ENCODE assay signal across 10 cellular contexts in genomic region chr9:89814340-89815040, GRCh38.
DNase-seq lines count a peak whose midpoint lies in the region; ATAC-seq and TF ChIP-seq lines count a peak whose summit lies in the region.
"Had no signal": no experiment of that assay in that cellular context is flagged by ENCODE, and none has a peak within 500 bp of the region (broad histone marks: within the 10 kb centered on the region; RNA-seq: fewer than 3 reads in every experiment).

No MANE protein-coding gene starts in this region.

- H3K36me3 Mint-ChIP-seq in naive B cell = no peaks in the 10 kb centered on the region

- H3K27me3 ChIP-seq in adrenal gland (no peaks in the 10 kb centered on the region), osteoblast (ENCODE audit: insufficient read depth, low read length) (no peaks in the 10 kb centered on the region)

- no peaks in the 10 kb centered on the region for H3K9me3 ChIP-seq in adrenal gland (replicated peaks in 1 of 3)
- no peaks in the 10 kb centered on the region for H3K9me3 ChIP-seq in osteoblast (ENCODE audit: low read depth, low read length)

- H3K4me1 Mint-ChIP-seq in naive B cell = peaks cover 24 to 60% (median 30%) of the 10 kb centered on the region in 3 donors

- peaks cover 0 to 1% (median 0%) of the 10 kb centered on the region in 7 donors for H3K9me3 Mint-ChIP-seq in naive B cell
- H3K9me3 Mint-ChIP-seq: H9 had no signal

- no peak overlapping the region for H3K4me3 ChIP-seq in adrenal gland
- H3K4me3 ChIP-seq in osteoblast (ENCODE audit: insufficient read depth, low read length) = no peak overlapping the region

- ATAC-seq in naive B cell (ENCODE audit: low read depth in 2 of 2) (peak in 1 of 2 donors; percentile 14), HG03457 (IDR thresholded peaks at IDR 0.05; ENCODE audit: unreplicated experiment) (no peak)

- no peak for TF ChIP-seq POLR2A in adrenal gland (IDR thresholded peaks at IDR 0.05)

- intact Hi-C loops in adrenal gland (cut with DNase I) = no loop called here

- TF ChIP-seq CTCF in adrenal gland (IDR thresholded peaks at IDR 0.05) = peak in 3 of 6 experiments; percentile 6 to 35 (median 26)
- no peak for TF ChIP-seq CTCF in osteoblast (IDR thresholded peaks at IDR 0.05; ENCODE audit: extremely low read depth, low read depth, low read length)

- 14 to 20% (median 17%) methylated on average over 9 of the region's 9 CpGs for WGBS in adrenal gland, 4 donors

- H3K36me3 ChIP-seq in adrenal gland (replicated peaks in 1 of 2) (no peaks in the 10 kb centered on the region), osteoblast (ENCODE audit: insufficient read depth, low read length) (no peaks in the 10 kb centered on the region)

- peaks cover 0 to 8% (median 6%) of the 10 kb centered on the region in 3 donors for H3K27me3 Mint-ChIP-seq in naive B cell

- no peaks in the 10 kb centered on the region for H4K20me1 ChIP-seq in osteoblast (ENCODE audit: insufficient read depth, low read length)

- DNase-seq in DMS53 treated with DMSO at 0.1 percent for 48 hours (lab: John Stamatoyannopoulos, UW; ENCODE audit: unreplicated experiment) = peak; percentile 79
- peak; percentile 69 for DNase-seq in MV-4-11 (lab: John Stamatoyannopoulos, UW)
- DNase-seq in adrenal gland = peak; percentile 65 to 92 (median 79)
- DNase-seq in naive B cell = no peak
- no peak for DNase-seq in mucosa of gallbladder (ENCODE audit: low spot score)
- no peak for DNase-seq in GDM1 (lab: John Stamatoyannopoulos, UW)
- no peak for DNase-seq in osteoblast (ENCODE audit: insufficient read length, low spot score, missing footprints)
- DNase-seq: cerebellar nuclear complex, H9 had no signal

- no peak overlapping the region for H3K4me2 ChIP-seq in osteoblast (ENCODE audit: insufficient read depth, low read length)

- H3K4me1 ChIP-seq in adrenal gland (replicated peaks in 1 of 2) (peaks cover 30 to 46% of the 10 kb centered on the region in 2 donors), osteoblast (ENCODE audit: insufficient read depth, low read length) (no peaks in the 10 kb centered on the region)

- H3K79me2 ChIP-seq in osteoblast (ENCODE audit: insufficient read depth, low read length) = no peaks in the 10 kb centered on the region

- H3K4me3 Mint-ChIP-seq in naive B cell = peak overlapping the region in 6 of 8 donors; percentile 12 to 79 (median 48)
- H3K4me3 Mint-ChIP-seq: H9 had no signal

- H2AFZ ChIP-seq in osteoblast (ENCODE audit: low read length) = no peak overlapping the region

- peak overlapping the region; percentile 62 to 100 (median 94) for H3K27ac Mint-ChIP-seq in naive B cell
- H3K27ac Mint-ChIP-seq: H9 had no signal

- peak overlapping the region in 3 of 5 donors; percentile 57 to 58 (median 58) for H3K27ac ChIP-seq in adrenal gland
- H3K27ac ChIP-seq in osteoblast (ENCODE audit: low read depth, low read length) = no peak overlapping the region

Comparison
In these comparisons a context has a peak if more than half of its experiments do, and no peak if none do; other contexts are left out.
1. DNase-seq: peak in DMS53 treated with DMSO at 0.1 percent for 48 hours (single experiment), MV-4-11 (single experiment) and adrenal gland (7 of 7); none in naive B cell (single experiment), mucosa of gallbladder (single experiment), GDM1 (single experiment) and osteoblast (single experiment).